In genomic region chr7:73530800-73531199, GRCh38 we compare ENCODE assay signal across 19 cellular contexts.
"Had no signal": no experiment of that assay in that cellular context is flagged by ENCODE, and none has a peak within 500 bp of the region (broad histone marks: within the 10 kb centered on the region; RNA-seq: fewer than 3 reads in every experiment).

No MANE protein-coding gene starts in this region.

- H3K36me3 ChIP-seq: cardiac muscle cell, MG63 had no signal

- H3K27me3 ChIP-seq: brain microvascular endothelial cell, cardiac muscle cell, MG63 had no signal

- ATAC-seq: activated CD8-positive, alpha-beta memory T cell treated with anti-CD3 and anti-CD28 coated beads, Interleukin-2, amount 10 ng/mL, durations not matched to agents 7 days and 5 days; activated T-cell treated with anti-CD3 and anti-CD28 coated beads, Interleukin-2, amount 50 U/mL, for 4 hours; T-helper 17 cell had no signal

- H3K9me3 ChIP-seq: MG63 had no signal

- H3K27ac ChIP-seq: brain microvascular endothelial cell, cardiac muscle cell, VCaP had no signal

- DNase-seq: activated CD4-positive, CD25-positive, alpha-beta regulatory T cell; activated CD8-positive, alpha-beta memory T cell treated with anti-CD3 and anti-CD28 coated beads, Interleukin-2, amount 10 ng/mL, durations not matched to agents 7 days and 5 days; activated effector memory CD4-positive, alpha-beta T cell treated with anti-CD3 and anti-CD28 coated beads, Interleukin-2, amount 50 U/mL, for 16 hours; activated naive CD4-positive, alpha-beta T cell treated with Interleukin-2 at 50 U/mL for 16 hours; activated T-cell treated with anti-CD3 and anti-CD28 coated beads, Interleukin-2, amount 50 U/mL, for 4 hours; brain microvascular endothelial cell; MG63; NCI-H1092 treated with DMSO at 0.1 percent for 48 hours; NCI-H1417 treated with DMSO at 0.1 percent for 48 hours; NCI-H1694 treated with DMSO at 0.1 percent for 48 hours; NCI-H2029 treated with DMSO at 0.1 percent for 48 hours; NCI-H510A treated with DMSO at 0.1 percent for 48 hours; NCI-H69; NK-92 treated with Interleukin-12 subunit alpha and Interleukin-12 subunit beta, amount 100 ng/mL, for 24 hours; SIG-M5; T-helper 17 cell; T-helper 9 cell had no signal

- H3K4me3 ChIP-seq: cardiac muscle cell, MG63 had no signal
